In genomic region chr3:189233225-189233858, GRCh38 we compare ENCODE assay signal across 8 cellular contexts.
DNase-seq lines count a peak whose midpoint lies in the region; ATAC-seq and TF ChIP-seq lines count a peak whose summit lies in the region.

No MANE protein-coding gene starts in this region.

- DNase-seq in Caki2 (ENCODE audit: low read depth) (peak; percentile 55), HFF-Myc (ENCODE audit: extremely low read depth, low read depth) (peak; percentile 22), NCI-H82 treated with DMSO at 0.1 percent for 48 hours (lab: John Stamatoyannopoulos, UW; ENCODE audit: unreplicated experiment) (peak; percentile 22), T47D (ENCODE audit: low read depth in 1 of 2, low spot score in 1 of 2) (peak; percentile 67 to 87), iris pigment epithelial cell (ENCODE audit: low read depth) (peak; percentile 70)
- peak; percentile 3 to 15 for DNase-seq in stimulated activated CD4-positive, alpha-beta T cell treated with anti-CD3 and anti-CD28 coated beads, Interleukin-4, amount 100 ng/mL, for 48 hours (ENCODE audit: low read depth in 2 of 2)

- no peak overlapping the region for H3K4me3 ChIP-seq in HFF-Myc (replicated peaks; ENCODE audit: low read depth, low read length)

- in situ Hi-C loops in Caki2 (cut with HindIII; ENCODE audit: low pct_unique_long_range_greater_than_20kb, low sequenced_read_pairs), result no loop called here
- in situ Hi-C loops in T47D (cut with HindIII; ENCODE audit: low pct_unique_long_range_greater_than_20kb, low sequenced_read_pairs), result no loop called here

- no peak for ATAC-seq in HG03139 (IDR thresholded peaks at IDR 0.05; ENCODE audit: unreplicated experiment)
- ATAC-seq in GM21825 (IDR thresholded peaks at IDR 0.05; ENCODE audit: unreplicated experiment), result no peak

- TF ChIP-seq CTCF in HFF-Myc (IDR thresholded peaks at IDR 0.05; ENCODE audit: low read depth, low read length, missing control alignments), result peak; percentile 84

Comparison
In these comparisons a context has a peak if more than half of its experiments do, and no peak if none do; other contexts are left out.
1. DNase-seq: peak in every context shown above with its lines; median percentile 77 in T47D; 70 in iris pigment epithelial cell; 55 in Caki2; 22 in HFF-Myc; 22 in NCI-H82 treated with DMSO at 0.1 percent for 48 hours; 9 in stimulated activated CD4-positive, alpha-beta T cell treated with anti-CD3 and anti-CD28 coated beads, Interleukin-4, amount 100 ng/mL, for 48 hours.